Comparison of ENCODE assay signal across 9 cellular contexts in genomic region chr22:20526628-20527355, GRCh38. TPM values are rescaled to one million over a fixed set of nuclear protein-coding genes. Genes with fewer than 3 reads are reported as not detected.
DNase-seq lines count a peak whose midpoint lies in the region; ATAC-seq and TF ChIP-seq lines count a peak whose summit lies in the region.
"Had no signal": no experiment of that assay in that cellular context is flagged by ENCODE, and none has a peak within 500 bp of the region (broad histone marks: within the 10 kb centered on the region; RNA-seq: fewer than 3 reads in every experiment).

No MANE protein-coding gene starts in this region.

- TF ChIP-seq CTCF in CD8-positive, alpha-beta T cell (IDR thresholded peaks at IDR 0.05) = no peak
- TF ChIP-seq CTCF in chondrocyte (IDR thresholded peaks at IDR 0.05) (peak; percentile 44), nephron (IDR thresholded peaks at IDR 0.05; ENCODE audit: unreplicated experiment in 3 of 3) (no peak)

- CTCF ChIA-PET in CD8-positive, alpha-beta T cell (lab: Charles Lee) = interaction anchor here (0.9 to 2.0 kb wide), 3 partner anchors 38 to 79 kb away, joined by 4 to 7 read pairs (median 6); no protein-coding TSS in a partner anchor

- H3K36me3 ChIP-seq in CD8-positive, alpha-beta T cell (ENCODE audit: insufficient read depth, low read length) = peaks cover 15% of the 10 kb centered on the region

- no peaks in the 10 kb centered on the region for H3K9me3 ChIP-seq in CD8-positive, alpha-beta T cell (ENCODE audit: low read length)
- H3K9me3 ChIP-seq: right lobe of liver had no signal

- H3K36me3 Mint-ChIP-seq in CD8-positive, alpha-beta T cell = peaks cover 55% of the 10 kb centered on the region
- H3K36me3 Mint-ChIP-seq in chondrocyte (ENCODE audit: low read depth) (peaks cover 4% of the 10 kb centered on the region), nephron (ENCODE audit: low read depth) (peaks cover 34% of the 10 kb centered on the region)

- H3K4me3 ChIP-seq in CD8-positive, alpha-beta T cell (ENCODE audit: low read depth, low read length) = no peak overlapping the region
- H3K4me3 ChIP-seq: right lobe of liver had no signal

- no peak for DNase-seq in CD8-positive, alpha-beta T cell
- DNase-seq in M059J (ENCODE audit: low read depth) (peak; percentile 86), chondrocyte (ENCODE audit: low spot score) (peak; percentile 30), erythroblast (lab: John Stamatoyannopoulos, UW) (no peak), left colon (no peak), SHP77 (lab: John Stamatoyannopoulos, UW) (no peak)

- peaks cover 74% of the 10 kb centered on the region for H3K4me1 Mint-ChIP-seq in CD8-positive, alpha-beta T cell (ENCODE audit: low read depth)
- H3K4me1 Mint-ChIP-seq in chondrocyte (ENCODE audit: low read depth) (peaks cover 71% of the 10 kb centered on the region), nephron (peaks cover 54% of the 10 kb centered on the region)

- no peaks in the 10 kb centered on the region for H3K9me3 Mint-ChIP-seq in CD8-positive, alpha-beta T cell
- H3K9me3 Mint-ChIP-seq in chondrocyte (ENCODE audit: low read depth) = no peaks in the 10 kb centered on the region
- no peaks in the 10 kb centered on the region for H3K9me3 Mint-ChIP-seq in nephron

- H3K27me3 ChIP-seq in CD8-positive, alpha-beta T cell (ENCODE audit: insufficient read depth, low read length) = no peaks in the 10 kb centered on the region
- H3K27me3 ChIP-seq: right lobe of liver had no signal

- ATAC-seq in CD8-positive, alpha-beta T cell = no peak
- no peak for ATAC-seq in HG03342 (IDR thresholded peaks at IDR 0.05; ENCODE audit: unreplicated experiment)
- no peak for ATAC-seq in left colon
- ATAC-seq: right lobe of liver had no signal

- H3K27ac Mint-ChIP-seq in CD8-positive, alpha-beta T cell = peak overlapping the region; percentile 49
- peak overlapping the region; percentile 94 for H3K27ac Mint-ChIP-seq in chondrocyte (ENCODE audit: unreplicated experiment)
- peak overlapping the region; percentile 46 to 81 (median 71) for H3K27ac Mint-ChIP-seq in nephron

- H3K27ac ChIP-seq in CD8-positive, alpha-beta T cell (ENCODE audit: low read depth, low read length) = no peak overlapping the region
- H3K27ac ChIP-seq: right lobe of liver had no signal

- no peaks in the 10 kb centered on the region for H3K27me3 Mint-ChIP-seq in CD8-positive, alpha-beta T cell (ENCODE audit: low read depth)
- H3K27me3 Mint-ChIP-seq in chondrocyte (ENCODE audit: low read depth) (no peaks in the 10 kb centered on the region), nephron (ENCODE audit: low read depth) (no peaks in the 10 kb centered on the region)

- H3K4me1 ChIP-seq in CD8-positive, alpha-beta T cell (ENCODE audit: insufficient read depth, low read length) = peaks cover 57% of the 10 kb centered on the region

- intact Hi-C loops in CD8-positive, alpha-beta T cell (cut with DNase I, micrococcal nuclease) = no loop called here
- intact Hi-C loops in left colon (cut with DNase I, micrococcal nuclease) = no loop called here

- no peak overlapping the region for H3K4me3 Mint-ChIP-seq in CD8-positive, alpha-beta T cell
- H3K4me3 Mint-ChIP-seq in chondrocyte (ENCODE audit: unreplicated experiment) = no peak overlapping the region
- H3K4me3 Mint-ChIP-seq in nephron = no peak overlapping the region

- POLR2A ChIA-PET in CD8-positive, alpha-beta T cell (lab: Charles Lee) = interaction anchor here (0.8 to 2.3 kb wide), 3 partner anchors 24 to 42 kb away, joined by 3 to 5 read pairs (median 3); no protein-coding TSS in a partner anchor

- no peak for TF ChIP-seq POLR2A in erythroblast (IDR thresholded peaks at IDR 0.05; ENCODE audit: low read length)

RNA-seq across cellular contexts. Expression of gene MED15, which starts 19.4 kb away (rescaled TPM):
- total RNA-seq in CD8-positive, alpha-beta T cell = 100 to 1,000 TPM; 316 TPM
- 22.3 and 27.9 TPM in 2 replicates for total RNA-seq in M059J (2014; rRNA removed; shearing (Covaris generic))
- total RNA-seq in chondrocyte (105 to 111 TPM (median 110 TPM) in 3 replicates), left colon (10 to 100 TPM; 85.3 to 91.2 TPM)

RNA-seq across cellular contexts. Expression of gene KLHL22, which starts 31.2 kb away (rescaled TPM):
- 10 to 100 TPM; 24.6 to 27.3 TPM for total RNA-seq in CD8-positive, alpha-beta T cell
- total RNA-seq in M059J (2014; rRNA removed; shearing (Covaris generic)) = 17.5 and 21.2 TPM in 2 replicates
- total RNA-seq in chondrocyte (37.3 to 49.3 TPM (median 37.7 TPM) in 3 replicates), left colon (10 to 100 TPM; 12.3 to 14.2 TPM)

Comparison
In these comparisons a context has a peak if more than half of its experiments do, and no peak if none do; other contexts are left out.
1. DNase-seq: peak in M059J (single experiment) and chondrocyte (single experiment); none in CD8-positive, alpha-beta T cell (0 of 7), erythroblast (0 of 2), left colon (0 of 2) and SHP77 (0 of 2).
2. Peak in every context shown above with its lines, with median percentiles within 50 percentile points of each other: H3K27ac Mint-ChIP-seq.